ENCODE assay signal across 8 cellular contexts in the genomic region with DNA sequence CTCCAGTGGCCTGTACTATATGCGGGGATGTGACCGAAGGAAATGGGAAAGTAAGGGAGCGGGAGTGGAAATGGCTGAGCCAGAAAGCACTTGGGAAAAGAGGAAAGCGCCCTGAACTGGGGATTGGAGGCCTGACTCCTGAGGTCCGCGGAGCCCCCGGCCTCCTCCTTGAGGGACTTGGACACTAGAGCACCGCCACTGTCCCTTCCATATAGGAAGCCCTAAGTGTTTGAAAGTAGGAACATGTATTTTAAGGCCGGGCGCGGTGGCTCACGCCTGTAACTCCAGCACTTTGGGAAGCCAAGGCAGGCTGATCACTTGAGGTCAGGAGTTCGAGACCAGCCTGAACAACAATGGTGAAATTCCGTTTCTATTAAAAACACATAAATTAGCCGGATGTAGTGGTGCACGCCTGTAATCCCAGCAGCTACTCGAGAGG. TPM values are rescaled to one million over a fixed set of nuclear protein-coding genes. Genes with fewer than 3 reads are reported as not detected.
DNase-seq lines count a peak whose midpoint lies in the region; ATAC-seq and TF ChIP-seq lines count a peak whose summit lies in the region.

No MANE protein-coding gene starts in this region.

- CTCF ChIA-PET in activated naive CD4-positive, alpha-beta T cell treated with anti-CD3 and anti-CD28 coated beads, Interleukin-2, amount 10 ng/mL, durations not matched to agents 7 days and 5 days (lab: Charles Lee): interaction anchor here (0.7 to 1.4 kb wide), 2 partner anchors 44 to 75 kb away, joined by 3 to 5 read pairs; no protein-coding TSS in a partner anchor

- TF ChIP-seq POLR2A in body of pancreas (IDR thresholded peaks at IDR 0.05) (peak in 1 of 3 donors; percentile 24), vagina (IDR thresholded peaks at IDR 0.05) (no peak)

- H3K36me3 ChIP-seq in body of pancreas (replicated peaks in 1 of 2; ENCODE audit: insufficient read depth in 1 of 2, low read depth in 2 of 2) (no peaks in the 10 kb centered on the region), lower lobe of right lung (peaks cover 4% of the 10 kb centered on the region), vagina (no peaks in the 10 kb centered on the region)

- H3K4me3 ChIP-seq in body of pancreas (peak overlapping the region; percentile 30 to 73), lower lobe of right lung (peak overlapping the region; percentile 80), vagina (peak overlapping the region; percentile 78 to 87)

- H3K4me1 ChIP-seq in body of pancreas: peaks cover 41% of the 10 kb centered on the region
- H3K4me1 ChIP-seq in lower lobe of right lung: peaks cover 54% of the 10 kb centered on the region
- H3K4me1 ChIP-seq in vagina: peaks cover 45% of the 10 kb centered on the region

- no peaks in the 10 kb centered on the region for H3K9me3 Mint-ChIP-seq in activated naive CD4-positive, alpha-beta T cell treated with anti-CD3 and anti-CD28 coated beads, Interleukin-2, amount 10 ng/mL, durations not matched to agents 7 days and 5 days

- H3K4me1 Mint-ChIP-seq in activated naive CD4-positive, alpha-beta T cell treated with anti-CD3 and anti-CD28 coated beads, Interleukin-2, amount 10 ng/mL, durations not matched to agents 7 days and 5 days: peaks cover 40% of the 10 kb centered on the region

- 10 to 18% methylated on average over 16 to 17 of the region's 17 CpGs for WGBS in body of pancreas, 2 donors

- no peak for TF ChIP-seq CTCF in body of pancreas (IDR thresholded peaks at IDR 0.05)
- no peak for TF ChIP-seq CTCF in lower lobe of right lung (IDR thresholded peaks at IDR 0.05)
- no peak for TF ChIP-seq CTCF in vagina (IDR thresholded peaks at IDR 0.05)

- DNase-seq in activated naive CD4-positive, alpha-beta T cell treated with anti-CD3 and anti-CD28 coated beads, Interleukin-2, amount 10 ng/mL, durations not matched to agents 7 days and 5 days: no peak
- DNase-seq in activated naive CD4-positive, alpha-beta T cell treated with Interleukin-2 at 50 U/mL for 16 hours: no peak
- DNase-seq in body of pancreas: no peak
- DNase-seq in lower lobe of right lung: no peak
- DNase-seq in vagina (ENCODE audit: extremely low spot score in 2 of 2): no peak
- DNase-seq in GOT3 (lab: John Stamatoyannopoulos, UW): no peak
- DNase-seq in HPDE6-E6E7 (ENCODE audit: extremely low spot score): no peak
- no peak for DNase-seq in DMS53 treated with DMSO at 0.1 percent for 48 hours (lab: John Stamatoyannopoulos, UW; ENCODE audit: unreplicated experiment)

- intact Hi-C loops in body of pancreas (cut with DNase I): no loop called here
- intact Hi-C loops in lower lobe of right lung (cut with DNase I): no loop called here
- intact Hi-C loops in vagina (cut with DNase I): no loop called here

- H3K27ac ChIP-seq in body of pancreas: peak overlapping the region; percentile 94 to 97 (median 96)
- peak overlapping the region; percentile 99 for H3K27ac ChIP-seq in lower lobe of right lung
- H3K27ac ChIP-seq in vagina: peak overlapping the region; percentile 97

- H3K36me3 Mint-ChIP-seq in activated naive CD4-positive, alpha-beta T cell treated with anti-CD3 and anti-CD28 coated beads, Interleukin-2, amount 10 ng/mL, durations not matched to agents 7 days and 5 days: peaks cover 12% of the 10 kb centered on the region

- H3K27me3 ChIP-seq in body of pancreas: no peaks in the 10 kb centered on the region
- H3K27me3 ChIP-seq in lower lobe of right lung (ENCODE audit: low read depth): no peaks in the 10 kb centered on the region
- no peaks in the 10 kb centered on the region for H3K27me3 ChIP-seq in vagina

- peaks cover 21% of the 10 kb centered on the region for H3K27me3 Mint-ChIP-seq in activated naive CD4-positive, alpha-beta T cell treated with anti-CD3 and anti-CD28 coated beads, Interleukin-2, amount 10 ng/mL, durations not matched to agents 7 days and 5 days

- H3K9me3 ChIP-seq in body of pancreas: no peaks in the 10 kb centered on the region
- no peaks in the 10 kb centered on the region for H3K9me3 ChIP-seq in lower lobe of right lung
- no peaks in the 10 kb centered on the region for H3K9me3 ChIP-seq in vagina

- H3K27ac Mint-ChIP-seq in activated naive CD4-positive, alpha-beta T cell treated with anti-CD3 and anti-CD28 coated beads, Interleukin-2, amount 10 ng/mL, durations not matched to agents 7 days and 5 days: peak overlapping the region; percentile 96

- peak overlapping the region; percentile 90 for H3K4me3 Mint-ChIP-seq in activated naive CD4-positive, alpha-beta T cell treated with anti-CD3 and anti-CD28 coated beads, Interleukin-2, amount 10 ng/mL, durations not matched to agents 7 days and 5 days

- ATAC-seq in body of pancreas: peak; percentile 13
- no peak for ATAC-seq in lower lobe of right lung

RNA-seq across cellular contexts. Expression of gene ZDHHC7, which starts 0.5 kb away (rescaled TPM):
- total RNA-seq in body of pancreas: 10 to 100 TPM; 17.5 to 39.2 TPM
- 77.9 TPM for total RNA-seq in lower lobe of right lung
- total RNA-seq in vagina: 37.3 TPM

RNA-seq across cellular contexts. Expression of gene KIAA0513, which starts 15.7 kb away (rescaled TPM):
- total RNA-seq in body of pancreas (10 to 100 TPM; 23.1 to 71.9 TPM), lower lobe of right lung (31.1 TPM), vagina (26.8 TPM)
